In the genomic region with DNA sequence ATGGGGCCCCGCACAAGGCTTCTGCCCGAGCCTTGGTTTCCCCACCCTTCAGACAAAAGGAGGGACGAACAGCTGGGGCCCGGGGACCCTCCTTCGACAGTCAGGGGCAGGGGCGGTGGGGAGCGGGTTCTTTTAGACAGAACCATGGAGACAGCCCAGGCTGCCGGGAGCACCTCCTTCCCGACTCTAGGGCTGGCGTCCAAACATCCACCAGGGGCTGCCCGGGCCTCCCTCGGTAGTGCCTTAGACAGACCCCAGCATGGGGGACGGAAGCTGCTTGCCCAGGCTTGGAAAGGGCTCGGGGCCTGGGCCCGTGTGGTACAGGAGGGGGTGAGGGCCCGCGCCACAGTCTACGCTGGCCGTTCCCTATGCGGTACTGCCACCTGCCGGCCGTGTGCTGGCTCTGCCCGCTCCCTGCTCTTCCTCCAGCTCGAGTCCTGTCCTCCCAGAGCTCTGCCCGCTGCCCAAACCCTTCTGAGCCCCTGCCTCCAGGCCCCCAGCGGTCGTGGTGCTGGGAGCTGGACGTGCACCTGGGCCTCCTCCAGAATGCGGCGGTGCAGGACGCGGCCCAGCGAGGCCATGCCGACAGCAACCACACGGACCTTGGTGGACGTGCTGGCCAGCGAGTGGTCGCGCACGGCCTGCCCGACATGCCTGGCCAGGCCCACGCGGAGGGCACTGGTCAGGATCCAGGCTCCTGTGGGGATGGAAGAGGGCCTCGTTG, we compare ENCODE assay signal across 1 cellular context.
A peak's percentile ranks its signal among the peaks of the same experiment; 100 is the strongest.
TF ChIP-seq lines count a peak whose summit lies in the region.

No MANE protein-coding gene starts in this region.

TF ChIP-seq in HepG2, 621 proteins besides CTCF, POLR2A, EP300 and RAD21 (continued from another document and continues in another):
- TF ChIP-seq, protein P1, sequence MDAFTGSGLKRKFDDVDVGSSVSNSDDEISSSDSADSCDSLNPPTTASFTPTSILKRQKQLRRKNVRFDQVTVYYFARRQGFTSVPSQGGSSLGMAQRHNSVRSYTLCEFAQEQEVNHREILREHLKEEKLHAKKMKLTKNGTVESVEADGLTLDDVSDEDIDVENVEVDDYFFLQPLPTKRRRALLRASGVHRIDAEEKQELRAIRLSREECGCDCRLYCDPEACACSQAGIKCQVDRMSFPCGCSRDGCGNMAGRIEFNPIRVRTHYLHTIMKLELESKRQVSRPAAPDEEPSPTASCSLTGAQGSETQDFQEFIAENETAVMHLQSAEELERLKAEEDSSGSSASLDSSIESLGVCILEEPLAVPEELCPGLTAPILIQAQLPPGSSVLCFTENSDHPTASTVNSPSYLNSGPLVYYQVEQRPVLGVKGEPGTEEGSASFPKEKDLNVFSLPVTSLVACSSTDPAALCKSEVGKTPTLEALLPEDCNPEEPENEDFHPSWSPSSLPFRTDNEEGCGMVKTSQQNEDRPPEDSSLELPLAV (CRISPR knock-in tag; conservative IDR thresholded peaks at IDR 0.05; ENCODE audit: low read depth), result no peak
- TF ChIP-seq FOXA1 (IDR thresholded peaks at IDR 0.05), result no peak
- TF ChIP-seq FOXA1 (CRISPR knock-in tag; IDR thresholded peaks at IDR 0.05), result no peak
- TF ChIP-seq E2F2 (CRISPR knock-in tag; IDR thresholded peaks at IDR 0.05; ENCODE audit: borderline replicate concordance), result no peak
- no peak for TF ChIP-seq PCBP1 (IDR thresholded peaks at IDR 0.05; ENCODE audit: borderline replicate concordance, low read depth, low read length)
- TF ChIP-seq YEATS2 (CRISPR knock-in tag; IDR thresholded peaks at IDR 0.05; ENCODE audit: borderline replicate concordance), result no peak
- 0 out of 2 replicates have a peak, but pooled peaks have one; percentile 36 for TF ChIP-seq ZNF274 (CRISPR knock-in tag; IDR thresholded peaks at IDR 0.05)
- no peak for TF ChIP-seq ERF (CRISPR knock-in tag; IDR thresholded peaks at IDR 0.05)
- no peak for TF ChIP-seq SOX6 (IDR thresholded peaks at IDR 0.05)
- no peak for TF ChIP-seq SOX6 (CRISPR knock-in tag; IDR thresholded peaks at IDR 0.05)
- no peak for TF ChIP-seq ZNF75D (CRISPR knock-in tag; IDR thresholded peaks at IDR 0.05; ENCODE audit: borderline replicate concordance)
- peak; percentile 63; the same call in 1 of the 2 replicates for TF ChIP-seq BRCA1 (CRISPR knock-in tag; IDR thresholded peaks at IDR 0.05)
- no peak for TF ChIP-seq AHR (CRISPR knock-in tag; IDR thresholded peaks at IDR 0.05)
- TF ChIP-seq ZSCAN25 (CRISPR knock-in tag; IDR thresholded peaks at IDR 0.05), result peak; percentile 67; the same call in 1 of the 2 replicates
- TF ChIP-seq BCL6 (CRISPR knock-in tag; IDR thresholded peaks at IDR 0.05), result no peak
- TF ChIP-seq, protein P2, sequence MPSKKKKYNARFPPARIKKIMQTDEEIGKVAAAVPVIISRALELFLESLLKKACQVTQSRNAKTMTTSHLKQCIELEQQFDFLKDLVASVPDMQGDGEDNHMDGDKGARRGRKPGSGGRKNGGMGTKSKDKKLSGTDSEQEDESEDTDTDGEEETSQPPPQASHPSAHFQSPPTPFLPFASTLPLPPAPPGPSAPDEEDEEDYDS (CRISPR knock-in tag; IDR thresholded peaks at IDR 0.05), result no peak
- TF ChIP-seq, protein P3, sequence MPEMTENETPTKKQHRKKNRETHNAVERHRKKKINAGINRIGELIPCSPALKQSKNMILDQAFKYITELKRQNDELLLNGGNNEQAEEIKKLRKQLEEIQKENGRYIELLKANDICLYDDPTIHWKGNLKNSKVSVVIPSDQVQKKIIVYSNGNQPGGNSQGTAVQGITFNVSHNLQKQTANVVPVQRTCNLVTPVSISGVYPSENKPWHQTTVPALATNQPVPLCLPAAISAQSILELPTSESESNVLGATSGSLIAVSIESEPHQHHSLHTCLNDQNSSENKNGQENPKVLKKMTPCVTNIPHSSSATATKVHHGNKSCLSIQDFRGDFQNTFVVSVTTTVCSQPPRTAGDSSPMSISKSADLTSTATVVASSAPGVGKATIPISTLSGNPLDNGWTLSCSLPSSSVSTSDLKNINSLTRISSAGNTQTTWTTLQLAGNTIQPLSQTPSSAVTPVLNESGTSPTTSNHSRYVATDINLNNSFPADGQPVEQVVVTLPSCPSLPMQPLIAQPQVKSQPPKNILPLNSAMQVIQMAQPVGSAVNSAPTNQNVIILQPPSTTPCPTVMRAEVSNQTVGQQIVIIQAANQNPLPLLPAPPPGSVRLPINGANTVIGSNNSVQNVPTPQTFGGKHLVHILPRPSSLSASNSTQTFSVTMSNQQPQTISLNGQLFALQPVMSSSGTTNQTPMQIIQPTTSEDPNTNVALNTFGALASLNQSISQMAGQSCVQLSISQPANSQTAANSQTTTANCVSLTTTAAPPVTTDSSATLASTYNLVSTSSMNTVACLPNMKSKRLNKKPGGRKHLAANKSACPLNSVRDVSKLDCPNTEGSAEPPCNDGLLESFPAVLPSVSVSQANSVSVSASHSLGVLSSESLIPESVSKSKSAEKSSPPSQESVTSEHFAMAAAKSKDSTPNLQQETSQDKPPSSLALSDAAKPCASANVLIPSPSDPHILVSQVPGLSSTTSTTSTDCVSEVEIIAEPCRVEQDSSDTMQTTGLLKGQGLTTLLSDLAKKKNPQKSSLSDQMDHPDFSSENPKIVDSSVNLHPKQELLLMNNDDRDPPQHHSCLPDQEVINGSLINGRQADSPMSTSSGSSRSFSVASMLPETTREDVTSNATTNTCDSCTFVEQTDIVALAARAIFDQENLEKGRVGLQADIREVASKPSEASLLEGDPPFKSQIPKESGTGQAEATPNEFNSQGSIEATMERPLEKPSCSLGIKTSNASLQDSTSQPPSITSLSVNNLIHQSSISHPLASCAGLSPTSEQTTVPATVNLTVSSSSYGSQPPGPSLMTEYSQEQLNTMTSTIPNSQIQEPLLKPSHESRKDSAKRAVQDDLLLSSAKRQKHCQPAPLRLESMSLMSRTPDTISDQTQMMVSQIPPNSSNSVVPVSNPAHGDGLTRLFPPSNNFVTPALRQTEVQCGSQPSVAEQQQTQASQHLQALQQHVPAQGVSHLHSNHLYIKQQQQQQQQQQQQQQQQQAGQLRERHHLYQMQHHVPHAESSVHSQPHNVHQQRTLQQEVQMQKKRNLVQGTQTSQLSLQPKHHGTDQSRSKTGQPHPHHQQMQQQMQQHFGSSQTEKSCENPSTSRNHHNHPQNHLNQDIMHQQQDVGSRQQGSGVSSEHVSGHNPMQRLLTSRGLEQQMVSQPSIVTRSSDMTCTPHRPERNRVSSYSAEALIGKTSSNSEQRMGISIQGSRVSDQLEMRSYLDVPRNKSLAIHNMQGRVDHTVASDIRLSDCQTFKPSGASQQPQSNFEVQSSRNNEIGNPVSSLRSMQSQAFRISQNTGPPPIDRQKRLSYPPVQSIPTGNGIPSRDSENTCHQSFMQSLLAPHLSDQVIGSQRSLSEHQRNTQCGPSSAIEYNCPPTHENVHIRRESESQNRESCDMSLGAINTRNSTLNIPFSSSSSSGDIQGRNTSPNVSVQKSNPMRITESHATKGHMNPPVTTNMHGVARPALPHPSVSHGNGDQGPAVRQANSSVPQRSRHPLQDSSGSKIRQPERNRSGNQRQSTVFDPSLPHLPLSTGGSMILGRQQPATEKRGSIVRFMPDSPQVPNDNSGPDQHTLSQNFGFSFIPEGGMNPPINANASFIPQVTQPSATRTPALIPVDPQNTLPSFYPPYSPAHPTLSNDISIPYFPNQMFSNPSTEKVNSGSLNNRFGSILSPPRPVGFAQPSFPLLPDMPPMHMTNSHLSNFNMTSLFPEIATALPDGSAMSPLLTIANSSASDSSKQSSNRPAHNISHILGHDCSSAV (CRISPR knock-in tag; IDR thresholded peaks at IDR 0.05; ENCODE audit: borderline replicate concordance), result no peak
- TF ChIP-seq RBM22 (optimal IDR thresholded peaks at IDR 0.05; ENCODE audit: low read length), result no peak
- TF ChIP-seq KDM6A (CRISPR knock-in tag; IDR thresholded peaks at IDR 0.05; ENCODE audit: low read depth), result no peak
- no peak for TF ChIP-seq ZNF33A (CRISPR knock-in tag; IDR thresholded peaks at IDR 0.05; ENCODE audit: borderline replicate concordance)
- no peak for TF ChIP-seq ZNF720 (CRISPR knock-in tag; IDR thresholded peaks at IDR 0.05)
- no peak for TF ChIP-seq CC2D1A (CRISPR knock-in tag; IDR thresholded peaks at IDR 0.05)
- no peak for TF ChIP-seq ZNF749 (CRISPR knock-in tag; IDR thresholded peaks at IDR 0.05; ENCODE audit: borderline replicate concordance)
- TF ChIP-seq, protein P4, sequence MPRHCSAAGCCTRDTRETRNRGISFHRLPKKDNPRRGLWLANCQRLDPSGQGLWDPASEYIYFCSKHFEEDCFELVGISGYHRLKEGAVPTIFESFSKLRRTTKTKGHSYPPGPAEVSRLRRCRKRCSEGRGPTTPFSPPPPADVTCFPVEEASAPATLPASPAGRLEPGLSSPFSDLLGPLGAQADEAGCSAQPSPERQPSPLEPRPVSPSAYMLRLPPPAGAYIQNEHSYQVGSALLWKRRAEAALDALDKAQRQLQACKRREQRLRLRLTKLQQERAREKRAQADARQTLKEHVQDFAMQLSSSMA (CRISPR knock-in tag; IDR thresholded peaks at IDR 0.05), result no peak
- peak; percentile 23; the same call in 1 of the 2 replicates for TF ChIP-seq SAP130 (CRISPR knock-in tag; IDR thresholded peaks at IDR 0.05; ENCODE audit: low read depth)
- TF ChIP-seq ZNF549 (CRISPR knock-in tag; IDR thresholded peaks at IDR 0.05), result no peak
- TF ChIP-seq GATAD2A (CRISPR knock-in tag; IDR thresholded peaks at IDR 0.05), result no peak
- no peak for TF ChIP-seq SIN3B (IDR thresholded peaks at IDR 0.05; ENCODE audit: low read length)
- TF ChIP-seq ZNF207 (IDR thresholded peaks at IDR 0.05; ENCODE audit: borderline replicate concordance), result no peak
- TF ChIP-seq ZNF629 (CRISPR knock-in tag; conservative IDR thresholded peaks at IDR 0.05), result 0 out of 2 replicates have a peak, but pooled peaks have one; percentile 11
- TF ChIP-seq ZNF768 (CRISPR knock-in tag; IDR thresholded peaks at IDR 0.05), result no peak
- TF ChIP-seq CBFB (CRISPR knock-in tag; IDR thresholded peaks at IDR 0.05), result no peak
- TF ChIP-seq, protein P5, sequence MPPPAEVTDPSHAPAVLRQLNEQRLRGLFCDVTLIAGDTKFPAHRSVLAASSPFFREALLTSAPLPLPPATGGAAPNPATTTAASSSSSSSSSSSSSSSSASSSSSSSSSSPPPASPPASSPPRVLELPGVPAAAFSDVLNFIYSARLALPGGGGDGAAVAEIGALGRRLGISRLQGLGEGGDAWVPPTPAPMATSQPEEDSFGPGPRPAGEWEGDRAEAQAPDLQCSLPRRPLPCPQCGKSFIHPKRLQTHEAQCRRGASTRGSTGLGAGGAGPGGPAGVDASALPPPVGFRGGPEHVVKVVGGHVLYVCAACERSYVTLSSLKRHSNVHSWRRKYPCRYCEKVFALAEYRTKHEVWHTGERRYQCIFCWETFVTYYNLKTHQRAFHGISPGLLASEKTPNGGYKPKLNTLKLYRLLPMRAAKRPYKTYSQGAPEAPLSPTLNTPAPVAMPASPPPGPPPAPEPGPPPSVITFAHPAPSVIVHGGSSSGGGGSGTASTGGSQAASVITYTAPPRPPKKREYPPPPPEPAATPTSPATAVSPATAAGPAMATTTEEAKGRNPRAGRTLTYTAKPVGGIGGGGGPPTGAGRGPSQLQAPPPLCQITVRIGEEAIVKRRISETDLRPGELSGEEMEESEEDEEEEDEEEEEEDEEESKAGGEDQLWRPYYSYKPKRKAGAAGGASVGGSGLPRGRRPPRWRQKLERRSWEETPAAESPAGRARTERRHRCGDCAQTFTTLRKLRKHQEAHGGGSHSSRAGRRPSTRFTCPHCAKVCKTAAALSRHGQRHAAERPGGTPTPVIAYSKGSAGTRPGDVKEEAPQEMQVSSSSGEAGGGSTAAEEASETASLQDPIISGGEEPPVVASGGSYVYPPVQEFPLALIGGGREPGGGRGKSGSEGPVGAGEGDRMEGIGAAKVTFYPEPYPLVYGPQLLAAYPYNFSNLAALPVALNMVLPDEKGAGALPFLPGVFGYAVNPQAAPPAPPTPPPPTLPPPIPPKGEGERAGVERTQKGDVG (CRISPR knock-in tag; IDR thresholded peaks at IDR 0.05; ENCODE audit: borderline replicate concordance), result no peak
- no peak for TF ChIP-seq JUN (CRISPR knock-in tag; IDR thresholded peaks at IDR 0.05)
- TF ChIP-seq YEATS4 (CRISPR knock-in tag; IDR thresholded peaks at IDR 0.05; ENCODE audit: borderline replicate concordance), result peak; percentile 41; the same call in 1 of the 2 replicates
- TF ChIP-seq MYC (CRISPR knock-in tag; IDR thresholded peaks at IDR 0.05; ENCODE audit: borderline replicate concordance), result peak; percentile 32; the same call in 1 of the 2 replicates
- peak; percentile 43; the same call in 1 of the 2 replicates for TF ChIP-seq HNF1B (CRISPR knock-in tag; IDR thresholded peaks at IDR 0.05)
- no peak for TF ChIP-seq FOSL2 (CRISPR knock-in tag; IDR thresholded peaks at IDR 0.05)
- no peak for TF ChIP-seq NR2F6 (IDR thresholded peaks at IDR 0.05)
- TF ChIP-seq NR2F6 (CRISPR knock-in tag; IDR thresholded peaks at IDR 0.05), result no peak
- TF ChIP-seq ZNF331 (CRISPR knock-in tag; IDR thresholded peaks at IDR 0.05), result no peak
- no peak for TF ChIP-seq ZBTB7A (CRISPR knock-in tag; IDR thresholded peaks at IDR 0.05)
- no peak for TF ChIP-seq ZNF589 (CRISPR knock-in tag; conservative IDR thresholded peaks at IDR 0.05)
- no peak for TF ChIP-seq ZNF83 (CRISPR knock-in tag; IDR thresholded peaks at IDR 0.05; ENCODE audit: borderline replicate concordance)
- TF ChIP-seq ELF3 (CRISPR knock-in tag; IDR thresholded peaks at IDR 0.05), result no peak
- no peak for TF ChIP-seq ZNF333 (CRISPR knock-in tag; IDR thresholded peaks at IDR 0.05; ENCODE audit: borderline replicate concordance)
- no peak for TF ChIP-seq ZNF691 (CRISPR knock-in tag; IDR thresholded peaks at IDR 0.05; ENCODE audit: borderline replicate concordance, low read depth)
- TF ChIP-seq GZF1 (CRISPR knock-in tag; IDR thresholded peaks at IDR 0.05), result no peak
- TF ChIP-seq EED (CRISPR knock-in tag; IDR thresholded peaks at IDR 0.05), result no peak
- no peak for TF ChIP-seq NFYB (CRISPR knock-in tag; IDR thresholded peaks at IDR 0.05)
